Comparison of ENCODE assay signal across 8 cellular contexts in the genomic region with DNA sequence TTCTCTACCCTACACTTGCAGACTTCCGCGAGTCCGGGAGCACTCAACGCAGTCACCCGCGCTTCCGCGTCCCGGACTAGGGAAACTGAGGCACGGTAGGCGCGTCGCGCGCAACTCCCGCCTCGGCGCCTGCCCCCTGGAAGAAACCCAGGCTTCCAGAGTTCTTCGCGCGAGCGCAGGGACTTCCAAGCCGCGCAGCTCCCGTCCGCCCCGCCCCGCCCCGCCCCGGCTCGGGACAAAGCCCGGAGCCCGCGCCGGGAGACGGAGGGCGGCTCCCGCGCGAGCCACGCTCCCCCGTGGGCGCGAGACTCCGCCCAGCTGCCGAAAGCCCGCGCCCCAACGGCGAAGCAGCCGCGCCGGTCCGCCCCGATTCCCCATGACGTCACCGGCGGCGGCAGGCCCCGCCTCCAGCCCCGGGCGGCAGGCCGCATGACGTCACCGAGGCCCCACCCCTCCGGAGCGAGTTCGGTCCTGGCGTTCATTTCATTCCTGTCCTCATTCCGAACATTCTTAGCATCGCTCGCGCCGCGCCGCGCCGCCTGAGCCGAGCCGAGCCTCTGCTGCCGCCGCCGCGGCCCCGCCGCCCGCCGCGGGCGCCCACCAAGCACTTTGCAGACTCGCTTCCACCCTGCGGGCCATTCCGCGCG. TPM values are rescaled to one million over a fixed set of nuclear protein-coding genes. Genes with fewer than 3 reads are reported as not detected.
DNase-seq lines count a peak whose midpoint lies in the region; ATAC-seq and TF ChIP-seq lines count a peak whose summit lies in the region.

TSS of gene TEAD1 (plus strand) at position 498 of the 647 bp plus-strand sequence.

- TF ChIP-seq CTCF in Calu3 (IDR thresholded peaks at IDR 0.05; ENCODE audit: unreplicated experiment) = no peak
- TF ChIP-seq CTCF in KMS-11 (conservative IDR thresholded peaks at IDR 0.05; ENCODE audit: low read depth, low read length) = no peak
- TF ChIP-seq CTCF in neural progenitor cell (IDR thresholded peaks at IDR 0.05) = no peak

- H3K36me3 ChIP-seq in KMS-11 (ENCODE audit: insufficient read depth) (no peaks in the 10 kb centered on the region), SJCRH30 (peaks cover 3% of the 10 kb centered on the region; the same call in 1 of the 2 replicates), neural progenitor cell (no peaks in the 10 kb centered on the region)

- peaks cover 41% of the 10 kb centered on the region for H3K36me3 Mint-ChIP-seq in Calu3 (ENCODE audit: insufficient read depth, unreplicated experiment)
- peaks cover 3% of the 10 kb centered on the region for H3K36me3 Mint-ChIP-seq in activated naive CD4-positive, alpha-beta T cell treated with anti-CD3 and anti-CD28 coated beads, Interleukin-2, amount 10 ng/mL, durations not matched to agents 7 days and 5 days
- H3K36me3 Mint-ChIP-seq in neural progenitor cell = peaks cover 3% of the 10 kb centered on the region

- peaks cover 4% of the 10 kb centered on the region for H3K9me3 Mint-ChIP-seq in Calu3 (ENCODE audit: low read depth, unreplicated experiment)
- H3K9me3 Mint-ChIP-seq in activated naive CD4-positive, alpha-beta T cell treated with anti-CD3 and anti-CD28 coated beads, Interleukin-2, amount 10 ng/mL, durations not matched to agents 7 days and 5 days = no peaks in the 10 kb centered on the region
- H3K9me3 Mint-ChIP-seq in neural progenitor cell = no peaks in the 10 kb centered on the region
- H3K9me3 Mint-ChIP-seq in stimulated activated naive CD8-positive, alpha-beta T cell treated with anti-CD3 and anti-CD28 coated beads, Interleukin-15, amount 100 ng/mL, for 72 hours = no peaks in the 10 kb centered on the region

- DNase-seq in Calu3 = peak; percentile 99
- DNase-seq in SJCRH30 = peak; percentile 96 to 97
- DNase-seq in activated naive CD4-positive, alpha-beta T cell treated with anti-CD3 and anti-CD28 coated beads, Interleukin-2, amount 10 ng/mL, durations not matched to agents 7 days and 5 days = peak; percentile 86
- peak; percentile 89 for DNase-seq in foreskin melanocyte
- peak; percentile 98 for DNase-seq in neural progenitor cell (ENCODE audit: low spot score)
- peak; percentile 84 to 85 for DNase-seq in stimulated activated naive CD8-positive, alpha-beta T cell treated with anti-CD3 and anti-CD28 coated beads, Interleukin-15, amount 100 ng/mL, for 72 hours

- H3K4me1 ChIP-seq in KMS-11 (ENCODE audit: low read depth, poor library complexity, severe bottlenecking) = peaks cover 31% of the 10 kb centered on the region
- H3K4me1 ChIP-seq in SJCRH30 = peaks cover 11% of the 10 kb centered on the region
- H3K4me1 ChIP-seq in neural progenitor cell = peaks cover 29% of the 10 kb centered on the region

- intact Hi-C loops in Calu3 (cut with micrococcal nuclease; ENCODE audit: unreplicated experiment) = no loop called here

- H4K20me1 ChIP-seq in KMS-11 (ENCODE audit: insufficient read depth) (peaks cover 15% of the 10 kb centered on the region), neural progenitor cell (ENCODE audit: low read depth) (peaks cover 40% of the 10 kb centered on the region)

- no peaks in the 10 kb centered on the region for H3K9me3 ChIP-seq in SJCRH30 (replicated peaks)
- H3K9me3 ChIP-seq in neural progenitor cell (ENCODE audit: low read depth) = no peaks in the 10 kb centered on the region

- H3K27ac ChIP-seq in KMS-11 (peak within 1 kb of the TSS; percentile 73), SJCRH30 (peak within 1 kb of the TSS; percentile 73), neural progenitor cell (peak within 1 kb of the TSS; percentile 99)

- peaks cover 11% of the 10 kb centered on the region for H3F3A ChIP-seq in neural progenitor cell (ENCODE audit: low read depth)

- no TSS peak for BruUV-seq in Calu3 (replicated peaks; lab: Mats Ljungman, UMichigan)

- H3K9ac ChIP-seq in KMS-11 (peak within 1 kb of the TSS; percentile 94), neural progenitor cell (peak within 1 kb of the TSS; percentile 95)

- no peaks in the 10 kb centered on the region for H3K27me3 ChIP-seq in KMS-11 (ENCODE audit: insufficient read depth, low read depth)
- H3K27me3 ChIP-seq in SJCRH30 = no peaks in the 10 kb centered on the region
- peaks cover 9% of the 10 kb centered on the region for H3K27me3 ChIP-seq in neural progenitor cell

- H3K27ac Mint-ChIP-seq in Calu3 (ENCODE audit: unreplicated experiment) (peak within 1 kb of the TSS; percentile 91), neural progenitor cell (peak within 1 kb of the TSS; percentile 99)
- H3K27ac Mint-ChIP-seq in activated naive CD4-positive, alpha-beta T cell treated with anti-CD3 and anti-CD28 coated beads, Interleukin-2, amount 10 ng/mL, durations not matched to agents 7 days and 5 days = peak within 1 kb of the TSS; percentile 72
- peak within 1 kb of the TSS in 1 of 2 donors; percentile 38 for H3K27ac Mint-ChIP-seq in stimulated activated naive CD8-positive, alpha-beta T cell treated with anti-CD3 and anti-CD28 coated beads, Interleukin-15, amount 100 ng/mL, for 72 hours

- H3K4me2 ChIP-seq in KMS-11 (peak within 1 kb of the TSS; percentile 59), neural progenitor cell (peak within 1 kb of the TSS; percentile 84)

- H3K27me3 Mint-ChIP-seq in Calu3 (ENCODE audit: unreplicated experiment) (no peaks in the 10 kb centered on the region), neural progenitor cell (ENCODE audit: insufficient read depth, low read depth) (peaks cover 2% of the 10 kb centered on the region)
- peaks cover 67% of the 10 kb centered on the region for H3K27me3 Mint-ChIP-seq in activated naive CD4-positive, alpha-beta T cell treated with anti-CD3 and anti-CD28 coated beads, Interleukin-2, amount 10 ng/mL, durations not matched to agents 7 days and 5 days
- peaks cover 78% of the 10 kb centered on the region for H3K27me3 Mint-ChIP-seq in stimulated activated naive CD8-positive, alpha-beta T cell treated with anti-CD3 and anti-CD28 coated beads, Interleukin-15, amount 100 ng/mL, for 72 hours

- peak within 1 kb of the TSS; percentile 82 for H3K4me3 Mint-ChIP-seq in Calu3 (ENCODE audit: low read depth, unreplicated experiment)
- H3K4me3 Mint-ChIP-seq in activated naive CD4-positive, alpha-beta T cell treated with anti-CD3 and anti-CD28 coated beads, Interleukin-2, amount 10 ng/mL, durations not matched to agents 7 days and 5 days = peak within 1 kb of the TSS; percentile 79
- peak within 1 kb of the TSS; percentile 99 for H3K4me3 Mint-ChIP-seq in neural progenitor cell
- H3K4me3 Mint-ChIP-seq in stimulated activated naive CD8-positive, alpha-beta T cell treated with anti-CD3 and anti-CD28 coated beads, Interleukin-15, amount 100 ng/mL, for 72 hours = peak within 1 kb of the TSS; percentile 81 to 84

- H3K4me1 Mint-ChIP-seq in Calu3 (ENCODE audit: low read depth, unreplicated experiment) = peaks cover 25% of the 10 kb centered on the region
- peaks cover 11% of the 10 kb centered on the region for H3K4me1 Mint-ChIP-seq in activated naive CD4-positive, alpha-beta T cell treated with anti-CD3 and anti-CD28 coated beads, Interleukin-2, amount 10 ng/mL, durations not matched to agents 7 days and 5 days
- H3K4me1 Mint-ChIP-seq in neural progenitor cell = peaks cover 31% of the 10 kb centered on the region
- H3K4me1 Mint-ChIP-seq in stimulated activated naive CD8-positive, alpha-beta T cell treated with anti-CD3 and anti-CD28 coated beads, Interleukin-15, amount 100 ng/mL, for 72 hours = no peaks in the 10 kb centered on the region

- H3K79me2 ChIP-seq in KMS-11 (ENCODE audit: insufficient read depth, low read depth) = peaks cover 40% of the 10 kb centered on the region
- H3K79me2 ChIP-seq in neural progenitor cell (ENCODE audit: low read depth) = peaks cover 41% of the 10 kb centered on the region

- ATAC-seq in GM21717 (IDR thresholded peaks at IDR 0.05; ENCODE audit: unreplicated experiment) = peak; percentile 75
- ATAC-seq in stimulated activated naive CD8-positive, alpha-beta T cell treated with anti-CD3 and anti-CD28 coated beads, Interleukin-15, amount 100 ng/mL, for 72 hours = peak; percentile 81

- H2AFZ ChIP-seq in KMS-11 (ENCODE audit: low read depth) (peak within 1 kb of the TSS; percentile 82), neural progenitor cell (replicated peaks) (peak within 1 kb of the TSS; percentile 73)

- CTCF ChIA-PET in Calu3 (lab: Charles Lee) = interaction anchor here (0.8 to 1.2 kb wide), 4 partner anchors 69 to 343 kb away, joined by 3 read pairs; partner anchors contain the start of gene PARVA
- CTCF ChIA-PET in activated naive CD4-positive, alpha-beta T cell treated with anti-CD3 and anti-CD28 coated beads, Interleukin-2, amount 10 ng/mL, durations not matched to agents 7 days and 5 days (lab: Charles Lee) = no interaction called here

- H3K4me3 ChIP-seq in KMS-11 (IDR thresholded peaks at IDR 0.05; ENCODE audit: insufficient read depth, low read depth, low read length) = no peak within 1 kb of the TSS
- H3K4me3 ChIP-seq in SJCRH30 = peak within 1 kb of the TSS; percentile 70
- H3K4me3 ChIP-seq in neural progenitor cell = peak within 1 kb of the TSS; percentile 83

RNA-seq across cellular contexts. Expression of gene TEAD1, which starts in this region (rescaled TPM):
- total RNA-seq in Calu3 (2022) = 99.0 and 104 TPM in 2 replicates
- 80.2 and 84.4 TPM in 2 replicates for total RNA-seq in SJCRH30 (2014; rRNA removed; shearing (Covaris generic))
- total RNA-seq in neural progenitor cell (ENCODE audit: low replicate concordance) = 93.8 and 98.3 TPM in 2 replicates
